8 cellular contexts compared by ENCODE assay signal in genomic region chr5:892390-893136, GRCh38. TPM values are rescaled to one million over a fixed set of nuclear protein-coding genes. Genes with fewer than 3 reads are reported as not detected.
DNase-seq lines count a peak whose midpoint lies in the region; ATAC-seq and TF ChIP-seq lines count a peak whose summit lies in the region.

Gene BRD9, minus strand, starts transcription at chr5:892801. Its CDS starts 144 bp downstream, at chr5:892657.
Gene TRIP13, plus strand, starts transcription at chr5:892884. Its CDS starts 115 bp downstream, at chr5:892999.

- H3K27me3 ChIP-seq in BJ (ENCODE audit: control insufficient read depth, insufficient read depth, low read length), result no peaks in the 10 kb centered on the region
- no peaks in the 10 kb centered on the region for H3K27me3 ChIP-seq in lower lobe of right lung (ENCODE audit: low read depth)

- H3K4me1 ChIP-seq in lower lobe of right lung, result peaks cover 24% of the 10 kb centered on the region

- H3K4me3 ChIP-seq in BJ (ENCODE audit: low read depth, low read length) (peak within 1 kb of the TSS; percentile 96), lower lobe of right lung (peak within 1 kb of the TSS; percentile 85)

- ATAC-seq in GM19025 (IDR thresholded peaks at IDR 0.05; ENCODE audit: low read depth, unreplicated experiment) (peak; percentile 98), HG03280 (IDR thresholded peaks at IDR 0.05; ENCODE audit: unreplicated experiment) (peak; percentile 97), lower lobe of right lung (peak; percentile 96 to 98)

- DNase-seq in BJ (ENCODE audit: low read depth) (peak; percentile 4), NCI-H510A (lab: John Stamatoyannopoulos, UW) (peak; percentile 97), ecto neural progenitor cell (ENCODE audit: low spot score) (peak; percentile 91), lower lobe of right lung (peak; percentile 88)
- peak; percentile 85 for DNase-seq in activated CD4-positive, alpha-beta T cell treated with anti-CD3 and anti-CD28 coated beads, Interleukin-2, amount 50 U/mL, for 48 hours
- DNase-seq in stimulated activated CD4-positive, alpha-beta T cell treated with anti-CD3 and anti-CD28 coated beads, TNF-alpha, amount 100 ng/mL, for 24 hours (ENCODE audit: low read depth in 3 of 3), result peak; percentile 67 to 85 (median 69)

- H3K27ac ChIP-seq in lower lobe of right lung, result peak within 1 kb of the TSS; percentile 93

- no peak for TF ChIP-seq CTCF in BJ (IDR thresholded peaks at IDR 0.05; ENCODE audit: insufficient read depth, low read depth, low read length)
- TF ChIP-seq CTCF in lower lobe of right lung (IDR thresholded peaks at IDR 0.05), result peak; percentile 13

- POLR2A ChIA-PET in BJ (lab: Charles Lee), result no interaction called here

- H3K36me3 ChIP-seq in BJ (ENCODE audit: control insufficient read depth, insufficient read depth, low read length) (peaks cover 17% of the 10 kb centered on the region), lower lobe of right lung (peaks cover 39% of the 10 kb centered on the region)

- CTCF ChIA-PET in BJ (lab: Yijun Ruan, JAX), result interaction anchor here (1.8 to 4.0 kb wide), 3 partner anchors 10 to 223 kb away, joined by 7 to 18 read pairs (median 8); no protein-coding TSS in a partner anchor

- H3K9me3 ChIP-seq in lower lobe of right lung, result no peaks in the 10 kb centered on the region

- intact Hi-C loops in lower lobe of right lung (cut with DNase I), result no loop called here

RNA-seq across cellular contexts. Expression of gene BRD9, which starts in this region (rescaled TPM):
- 10.8 and 12.3 TPM in 2 replicates for polyA plus RNA-seq in BJ (2011; rRNA removed)
- 13.2 and 16.5 TPM in 2 replicates for polyA minus RNA-seq in BJ (2011; rRNA and poly(A)+ RNA removed)
- 37.7 TPM for total RNA-seq in lower lobe of right lung

RNA-seq across cellular contexts. Expression of gene TRIP13, which starts in this region (rescaled TPM):
- 20.4 and 23.1 TPM in 2 replicates for polyA plus RNA-seq in BJ (2011; rRNA removed)
- 7.9 and 9.4 TPM in 2 replicates for polyA minus RNA-seq in BJ (2011; rRNA and poly(A)+ RNA removed)
- 1.0 TPM for total RNA-seq in lower lobe of right lung

Comparison
In these comparisons a context has a peak if more than half of its experiments do, and no peak if none do; other contexts are left out.
1. Peak in every context shown above with its lines: DNase-seq, ATAC-seq, H3K4me3 ChIP-seq and H3K27ac ChIP-seq.
2. DNase-seq: peak in every context shown above with its lines; median percentile 97 in NCI-H510A; 91 in ecto neural progenitor cell; 88 in lower lobe of right lung; 85 in activated CD4-positive, alpha-beta T cell treated with anti-CD3 and anti-CD28 coated beads, Interleukin-2, amount 50 U/mL, for 48 hours; 69 in stimulated activated CD4-positive, alpha-beta T cell treated with anti-CD3 and anti-CD28 coated beads, TNF-alpha, amount 100 ng/mL, for 24 hours; 4 in BJ.